Comparison of ENCODE assay signal across 21 cellular contexts in genomic region chr5:62597314-62597713, GRCh38. TPM values are rescaled to one million over a fixed set of nuclear protein-coding genes. Genes with fewer than 3 reads are reported as not detected.
DNase-seq lines count a peak whose midpoint lies in the region; ATAC-seq and TF ChIP-seq lines count a peak whose summit lies in the region.
"Had no signal": no experiment of that assay in that cellular context is flagged by ENCODE, and none has a peak within 500 bp of the region (broad histone marks: within the 10 kb centered on the region; RNA-seq: fewer than 3 reads in every experiment).

No MANE protein-coding gene starts in this region.

- H3K4me3 Mint-ChIP-seq in natural killer cell (no peak overlapping the region), T-helper 17 cell (no peak overlapping the region)
- no peak overlapping the region for H3K4me3 Mint-ChIP-seq in natural killer cell treated with Interleukin-12 subunit alpha and Interleukin-12 subunit beta and Interleukin-15 and Interleukin-18, amount 100 ng/mL, for 72 hours
- H3K4me3 Mint-ChIP-seq: CD14-positive monocyte; CD4-positive, alpha-beta memory T cell; CD4-positive, CD25-positive, alpha-beta regulatory T cell; CD8-positive, alpha-beta memory T cell had no signal

- no peak for TF ChIP-seq CTCF in natural killer cell (IDR thresholded peaks at IDR 0.05)

- no peaks in the 10 kb centered on the region for H3K9me3 ChIP-seq in T-helper 17 cell (ENCODE audit: control insufficient read depth, low read length, poor library complexity, severe bottlenecking)
- H3K9me3 ChIP-seq: BE2C had no signal

- no peaks in the 10 kb centered on the region for H3K36me3 Mint-ChIP-seq in natural killer cell
- peaks cover 9% of the 10 kb centered on the region for H3K36me3 Mint-ChIP-seq in natural killer cell treated with Interleukin-12 subunit alpha and Interleukin-12 subunit beta and Interleukin-15 and Interleukin-18, amount 100 ng/mL, for 72 hours
- peaks cover 7% of the 10 kb centered on the region for H3K36me3 Mint-ChIP-seq in T-helper 17 cell (ENCODE audit: low read depth)

- intact Hi-C loops in natural killer cell (cut with micrococcal nuclease) = no loop called here

- H3K4me1 Mint-ChIP-seq in natural killer cell (peaks cover 39 to 41% of the 10 kb centered on the region in 2 donors), T-helper 17 cell (peaks cover 10% of the 10 kb centered on the region)
- H3K4me1 Mint-ChIP-seq in natural killer cell treated with Interleukin-12 subunit alpha and Interleukin-12 subunit beta and Interleukin-15 and Interleukin-18, amount 100 ng/mL, for 72 hours (ENCODE audit: low read depth in 2 of 2) = peaks cover 22 to 26% of the 10 kb centered on the region in 2 donors

- no peaks in the 10 kb centered on the region for H3K27me3 Mint-ChIP-seq in natural killer cell (ENCODE audit: low read depth in 2 of 2)
- H3K27me3 Mint-ChIP-seq in natural killer cell treated with Interleukin-12 subunit alpha and Interleukin-12 subunit beta and Interleukin-15 and Interleukin-18, amount 100 ng/mL, for 72 hours = no peaks in the 10 kb centered on the region
- H3K27me3 Mint-ChIP-seq in T-helper 17 cell = no peaks in the 10 kb centered on the region
- H3K27me3 Mint-ChIP-seq: CD4-positive, alpha-beta memory T cell; CD4-positive, CD25-positive, alpha-beta regulatory T cell; CD8-positive, alpha-beta memory T cell had no signal

- H3K9me3 Mint-ChIP-seq in natural killer cell = no peaks in the 10 kb centered on the region
- H3K9me3 Mint-ChIP-seq in natural killer cell treated with Interleukin-12 subunit alpha and Interleukin-12 subunit beta and Interleukin-15 and Interleukin-18, amount 100 ng/mL, for 72 hours = no peaks in the 10 kb centered on the region
- H3K9me3 Mint-ChIP-seq: CD4-positive, alpha-beta memory T cell; CD4-positive, CD25-positive, alpha-beta regulatory T cell; CD8-positive, alpha-beta memory T cell had no signal

- peak overlapping the region; percentile 7 to 13 for H3K27ac Mint-ChIP-seq in natural killer cell
- no peak overlapping the region for H3K27ac Mint-ChIP-seq in natural killer cell treated with Interleukin-12 subunit alpha and Interleukin-12 subunit beta and Interleukin-15 and Interleukin-18, amount 100 ng/mL, for 72 hours
- H3K27ac Mint-ChIP-seq in T-helper 17 cell = peak overlapping the region; percentile 27
- H3K27ac Mint-ChIP-seq: CD14-positive monocyte; CD4-positive, CD25-positive, alpha-beta regulatory T cell had no signal

- no peak for DNase-seq in natural killer cell
- DNase-seq in natural killer cell treated with Interleukin-12 subunit alpha and Interleukin-12 subunit beta and Interleukin-15 and Interleukin-18, amount 100 ng/mL, for 72 hours (ENCODE audit: low spot score) = no peak
- DNase-seq in T-helper 17 cell = no peak
- DNase-seq: 8988T; ACHN; BE2C; C1 segment of cervical spinal cord; CD4-positive, alpha-beta memory T cell; CD4-positive, CD25-positive, alpha-beta regulatory T cell; CD8-positive, alpha-beta memory T cell; COR-L47; DMS 273 treated with DMSO at 0.1 percent for 48 hours; DMS153; DMS53; DMS79; DND-41; GDM1 had no signal

- ATAC-seq in natural killer cell = peak in 1 of 3 donors; percentile 51
- no peak for ATAC-seq in natural killer cell treated with Interleukin-12 subunit alpha and Interleukin-12 subunit beta and Interleukin-15 and Interleukin-18, amount 100 ng/mL, for 72 hours
- ATAC-seq in T-helper 17 cell = no peak
- ATAC-seq in GM21619 (IDR thresholded peaks at IDR 0.05; ENCODE audit: unreplicated experiment) = no peak
- ATAC-seq in GM19328 (IDR thresholded peaks at IDR 0.05; ENCODE audit: unreplicated experiment) = no peak
- ATAC-seq: GM12878 had no signal

RNA-seq across cellular contexts. Expression of gene LRRC70, which starts 18.7 kb away (rescaled TPM):
- total RNA-seq in natural killer cell (10 to 100 TPM; 17.6 to 29.5 (median 21.2) TPM), T-helper 17 cell (1 to 10 TPM; 5.8 to 6.1 TPM)
- 1 to 10 TPM in 1 of 2 donors, under 1 TPM in 1; 0.95 to 3.3 TPM for total RNA-seq in natural killer cell treated with Interleukin-12 subunit alpha and Interleukin-12 subunit beta and Interleukin-15 and Interleukin-18, amount 100 ng/mL, for 72 hours

Comparison
In these comparisons a context has a peak if more than half of its experiments do, and no peak if none do; other contexts are left out.
1. H3K27ac Mint-ChIP-seq: peak in natural killer cell (2 of 2) and T-helper 17 cell (single experiment); none in natural killer cell treated with Interleukin-12 subunit alpha and Interleukin-12 subunit beta and Interleukin-15 and Interleukin-18, amount 100 ng/mL, for 72 hours (0 of 2).